ENCODE assay signal across 1 cellular context in genomic region chr3:57060089-57060829, GRCh38.
TF ChIP-seq lines count a peak whose summit lies in the region.

Gene SPATA12 (plus strand): TSS chr3:57060664. CDS start chr3:57073695, 13,031 bp downstream.

TF ChIP-seq in GM12878, 131 proteins besides CTCF, POLR2A, EP300 and RAD21 (continued from another document):
- peak; percentile 25 for TF ChIP-seq USF1 (IDR thresholded peaks at IDR 0.05; ENCODE audit: borderline replicate concordance, extremely low read length, insufficient read depth, low read depth, low read length)
